ENCODE assay signal across 18 cellular contexts in genomic region chrX:22378296-22378695, GRCh38.
A peak's percentile ranks its signal among the peaks of the same experiment; 100 is the strongest.
DNase-seq lines count a peak whose midpoint lies in the region; ATAC-seq and TF ChIP-seq lines count a peak whose summit lies in the region.
"Had no signal": no experiment of that assay in that cellular context is flagged by ENCODE, and none has a peak within 500 bp of the region (broad histone marks: within the 10 kb centered on the region; RNA-seq: fewer than 3 reads in every experiment).

No MANE protein-coding gene starts in this region.

- H3K9me3 Mint-ChIP-seq in MCF 10A (ENCODE audit: unreplicated experiment) (no peaks in the 10 kb centered on the region), Caco-2 (ENCODE audit: unreplicated experiment) (no peaks in the 10 kb centered on the region), immature natural killer cell (peaks cover 2 to 7% (median 4%) of the 10 kb centered on the region in 6 donors)

- TF ChIP-seq EP300 in esophagus muscularis mucosa (IDR thresholded peaks at IDR 0.05), result no peak

- no peaks in the 10 kb centered on the region for H3F3A ChIP-seq in PC-3 (ENCODE audit: low read length, unreplicated experiment)

- H3K4me3 Mint-ChIP-seq in MCF 10A (ENCODE audit: unreplicated experiment), result no peak overlapping the region
- H3K4me3 Mint-ChIP-seq in Caco-2 (ENCODE audit: unreplicated experiment), result no peak overlapping the region
- no peak overlapping the region for H3K4me3 Mint-ChIP-seq in immature natural killer cell

- H3K27me3 ChIP-seq in breast epithelium (no peaks in the 10 kb centered on the region), PC-3 (ENCODE audit: low read length) (no peaks in the 10 kb centered on the region), foreskin keratinocyte (no peaks in the 10 kb centered on the region), Caco-2 (replicated peaks; ENCODE audit: control insufficient read depth, insufficient read depth, low read length) (no peaks in the 10 kb centered on the region), esophagus muscularis mucosa (no peaks in the 10 kb centered on the region), mesenchymal stem cell (ENCODE audit: control insufficient read depth in 1 of 2, insufficient read depth in 1 of 2, low read length in 2 of 2) (no peaks in the 10 kb centered on the region)
- H3K27me3 ChIP-seq: MG63 had no signal

- H3K4me3 ChIP-seq in breast epithelium (no peak overlapping the region), PC-3 (ENCODE audit: low read length) (no peak overlapping the region), Caco-2 (ENCODE audit: low read depth, low read length) (no peak overlapping the region), esophagus muscularis mucosa (no peak overlapping the region), mesenchymal stem cell (ENCODE audit: insufficient read depth in 1 of 2, low read depth in 1 of 2, low read length in 2 of 2) (no peak overlapping the region)
- H3K4me3 ChIP-seq: GM12878, MG63 had no signal

- H3K4me1 ChIP-seq in breast epithelium (no peaks in the 10 kb centered on the region), PC-3 (ENCODE audit: insufficient read depth, low read length) (peaks cover 38% of the 10 kb centered on the region), foreskin keratinocyte (peaks cover 7% of the 10 kb centered on the region), Caco-2 (no peaks in the 10 kb centered on the region), esophagus muscularis mucosa (no peaks in the 10 kb centered on the region), mesenchymal stem cell (ENCODE audit: control insufficient read depth, insufficient read depth, low read depth, low read length) (no peaks in the 10 kb centered on the region)

- no peak overlapping the region for H2BK12ac ChIP-seq in mesenchymal stem cell (ENCODE audit: low read length in 2 of 2)

- intact Hi-C loops in MCF 10A (cut with micrococcal nuclease), result no loop called here
- intact Hi-C loops in breast epithelium (cut with DNase I; ENCODE audit: low total_unique reads), result no loop called here
- intact Hi-C loops in PC-3 (cut with micrococcal nuclease), result loop anchor here (10.0 kb wide), 1 partner anchor 147 kb away; no protein-coding TSS in a partner anchor
- intact Hi-C loops in Caco-2 (cut with micrococcal nuclease; ENCODE audit: unreplicated experiment), result no loop called here
- intact Hi-C loops in esophagus muscularis mucosa (cut with DNase I), result no loop called here

- WGBS in esophagus muscularis mucosa, result 64% methylated on average over 4 of the region's 4 CpGs
- WGBS in mesenchymal stem cell, result 81% methylated on average over 2 of the region's 4 CpGs

- H3K27ac ChIP-seq in breast epithelium (no peak overlapping the region), PC-3 (ENCODE audit: low read length) (no peak overlapping the region), foreskin keratinocyte (no peak overlapping the region), esophagus muscularis mucosa (replicated peaks in 1 of 4) (no peak overlapping the region), mesenchymal stem cell (ENCODE audit: low read length, poor library complexity, severe bottlenecking) (no peak overlapping the region)

- TF ChIP-seq CTCF in MCF 10A (IDR thresholded peaks at IDR 0.05; ENCODE audit: unreplicated experiment), result no peak
- no peak for TF ChIP-seq CTCF in breast epithelium (IDR thresholded peaks at IDR 0.05)
- TF ChIP-seq CTCF in PC-3 (conservative IDR thresholded peaks at IDR 0.05; ENCODE audit: low read depth, low read length), result no peak
- TF ChIP-seq CTCF in foreskin keratinocyte (conservative IDR thresholded peaks at IDR 0.05), result no peak
- TF ChIP-seq CTCF in Caco-2 (IDR thresholded peaks at IDR 0.05; ENCODE audit: insufficient read depth in 1 of 2, low read depth in 1 of 2, low read length in 1 of 2, severe bottlenecking in 1 of 2, unreplicated experiment in 1 of 2), result no peak
- no peak for TF ChIP-seq CTCF in esophagus muscularis mucosa (IDR thresholded peaks at IDR 0.05)

- H3K23ac ChIP-seq in mesenchymal stem cell (ENCODE audit: low read length in 2 of 2), result no peak overlapping the region

- H3K79me2 ChIP-seq in PC-3 (ENCODE audit: low read length), result no peaks in the 10 kb centered on the region

- DNase-seq in MCF 10A (ENCODE audit: unreplicated experiment) (no peak), breast epithelium (ENCODE audit: low spot score in 2 of 2) (no peak), PC-3 (peak; percentile 34), foreskin keratinocyte (peak in 1 of 2 donors; percentile 25), Caco-2 (no peak), esophagus muscularis mucosa (ENCODE audit: extremely low spot score) (no peak), immature natural killer cell (no peak), mesenchymal stem cell (no peak)
- DNase-seq: 8988T, C1 segment of cervical spinal cord, KG1, MG63, NCI-H1092 treated with DMSO at 0.1 percent for 48 hours, NCI-H2081 treated with DMSO at 0.1 percent for 48 hours, NCI-H510A treated with DMSO at 0.1 percent for 48 hours had no signal

- POLR2A ChIA-PET in MCF 10A (lab: Yijun Ruan, JAX) (no interaction called here), PC-3 (lab: Charles Lee; ENCODE audit: unreplicated experiment) (no interaction called here), Caco-2 (lab: Charles Lee) (no interaction called here)

- peak overlapping the region; percentile 23 for H3K27ac Mint-ChIP-seq in MCF 10A (ENCODE audit: low read depth, unreplicated experiment)
- H3K27ac Mint-ChIP-seq in Caco-2 (ENCODE audit: unreplicated experiment), result no peak overlapping the region
- no peak overlapping the region for H3K27ac Mint-ChIP-seq in immature natural killer cell

- no peaks in the 10 kb centered on the region for H4K20me1 ChIP-seq in PC-3 (ENCODE audit: low read length)

- H3K4me1 Mint-ChIP-seq in MCF 10A (ENCODE audit: insufficient read depth, unreplicated experiment) (peaks cover 8% of the 10 kb centered on the region), Caco-2 (ENCODE audit: low read depth, unreplicated experiment) (no peaks in the 10 kb centered on the region), immature natural killer cell (no peaks in the 10 kb centered on the region)

- CTCF ChIA-PET in MCF 10A (lab: Yijun Ruan, JAX), result no interaction called here
- CTCF ChIA-PET in PC-3 (lab: Charles Lee), result no interaction called here
- CTCF ChIA-PET in Caco-2 (lab: Charles Lee), result interaction anchor here (0.6 kb wide), 1 partner anchor 15 kb away, joined by 3 read pairs; no protein-coding TSS in a partner anchor

- H3K27me3 Mint-ChIP-seq in MCF 10A (ENCODE audit: insufficient read depth, unreplicated experiment) (peaks cover 20% of the 10 kb centered on the region), Caco-2 (ENCODE audit: insufficient read depth, unreplicated experiment) (no peaks in the 10 kb centered on the region), immature natural killer cell (ENCODE audit: low read depth in 3 of 3) (peaks cover 0 to 2% (median 0%) of the 10 kb centered on the region in 3 donors)

- no peak overlapping the region for H2BK5ac ChIP-seq in mesenchymal stem cell (ENCODE audit: low read depth, low read length, poor library complexity, severe bottlenecking)

- no peak overlapping the region for H4K8ac ChIP-seq in mesenchymal stem cell (ENCODE audit: low read length)

- no TSS peak for BruUV-seq in MCF 10A (replicated peaks; lab: Mats Ljungman, UMichigan)
- BruUV-seq in PC-3 (replicated peaks; lab: Mats Ljungman, UMichigan), result no TSS peak
- BruUV-seq in Caco-2 (replicated peaks; lab: Mats Ljungman, UMichigan), result no TSS peak

- no peak overlapping the region for H2BK15ac ChIP-seq in mesenchymal stem cell (ENCODE audit: low read depth, poor library complexity, severe bottlenecking)

- TF ChIP-seq POLR2A in breast epithelium (IDR thresholded peaks at IDR 0.05) (no peak), esophagus muscularis mucosa (IDR thresholded peaks at IDR 0.05; ENCODE audit: low read depth) (no peak)

- no peak overlapping the region for H2BK120ac ChIP-seq in mesenchymal stem cell (ENCODE audit: low read depth, low read length)

- H2AFZ ChIP-seq in PC-3 (ENCODE audit: low read length), result 0 out of 2 replicates have a peak overlapping the region, but pooled peaks have one; percentile 26
- no peak overlapping the region for H2AFZ ChIP-seq in mesenchymal stem cell (ENCODE audit: low read depth, low read length)

- H3K4me2 ChIP-seq in PC-3 (ENCODE audit: low read length), result no peak overlapping the region
- H3K4me2 ChIP-seq in mesenchymal stem cell (ENCODE audit: low read length, poor library complexity, severe bottlenecking), result no peak overlapping the region

- no peaks in the 10 kb centered on the region for H3K79me1 ChIP-seq in mesenchymal stem cell (replicated peaks; ENCODE audit: low read length, poor library complexity, severe bottlenecking)

- H2AK5ac ChIP-seq in mesenchymal stem cell (ENCODE audit: low read length, severe bottlenecking), result no peak overlapping the region

- no peak overlapping the region for H3K9ac ChIP-seq in PC-3 (ENCODE audit: low read length)
- no peak overlapping the region for H3K9ac ChIP-seq in mesenchymal stem cell (ENCODE audit: low read length)

- H4K91ac ChIP-seq in mesenchymal stem cell (ENCODE audit: low read length), result no peak overlapping the region

- H3K36me3 ChIP-seq in breast epithelium, result no peaks in the 10 kb centered on the region
- no peaks in the 10 kb centered on the region for H3K36me3 ChIP-seq in PC-3 (ENCODE audit: low read depth, low read length)
- H3K36me3 ChIP-seq in Caco-2 (ENCODE audit: control insufficient read depth, insufficient read depth, low read length), result no peaks in the 10 kb centered on the region
- H3K36me3 ChIP-seq in esophagus muscularis mucosa, result no peaks in the 10 kb centered on the region
- no peaks in the 10 kb centered on the region for H3K36me3 ChIP-seq in mesenchymal stem cell (ENCODE audit: control insufficient read depth in 1 of 2, insufficient read depth in 2 of 2, low read depth in 1 of 2, low read length in 2 of 2)
- H3K36me3 ChIP-seq: MG63 had no signal

- H3K9me3 ChIP-seq in breast epithelium, result peaks cover 0 to 11% of the 10 kb centered on the region in 2 donors
- H3K9me3 ChIP-seq in PC-3 (ENCODE audit: low read length), result no peaks in the 10 kb centered on the region
- no peaks in the 10 kb centered on the region for H3K9me3 ChIP-seq in Caco-2
- no peaks in the 10 kb centered on the region for H3K9me3 ChIP-seq in esophagus muscularis mucosa
- H3K9me3 ChIP-seq in mesenchymal stem cell (ENCODE audit: control insufficient read depth, low read length), result peaks cover 10% of the 10 kb centered on the region
- H3K9me3 ChIP-seq: MG63 had no signal

- H3K36me3 Mint-ChIP-seq in MCF 10A (ENCODE audit: insufficient read depth, unreplicated experiment), result no peaks in the 10 kb centered on the region
- no peaks in the 10 kb centered on the region for H3K36me3 Mint-ChIP-seq in Caco-2 (ENCODE audit: insufficient read depth, unreplicated experiment)
- H3K36me3 Mint-ChIP-seq in immature natural killer cell, result no peaks in the 10 kb centered on the region

- ATAC-seq in PC-3, result no peak
- peak; percentile 48 for ATAC-seq in foreskin keratinocyte
- ATAC-seq: GM12878, HepG2, Panc1 had no signal

- no peak overlapping the region for H3K14ac ChIP-seq in mesenchymal stem cell (ENCODE audit: low read length in 2 of 2)

- no peak overlapping the region for H3K4ac ChIP-seq in mesenchymal stem cell (ENCODE audit: low read depth in 1 of 2, low read length in 2 of 2)

- H3K9me2 ChIP-seq in PC-3 (replicated peaks; ENCODE audit: low read length), result no peaks in the 10 kb centered on the region

- H3K18ac ChIP-seq in mesenchymal stem cell (ENCODE audit: low read depth in 1 of 2, low read length in 2 of 2), result no peak overlapping the region
